In the genomic region with DNA sequence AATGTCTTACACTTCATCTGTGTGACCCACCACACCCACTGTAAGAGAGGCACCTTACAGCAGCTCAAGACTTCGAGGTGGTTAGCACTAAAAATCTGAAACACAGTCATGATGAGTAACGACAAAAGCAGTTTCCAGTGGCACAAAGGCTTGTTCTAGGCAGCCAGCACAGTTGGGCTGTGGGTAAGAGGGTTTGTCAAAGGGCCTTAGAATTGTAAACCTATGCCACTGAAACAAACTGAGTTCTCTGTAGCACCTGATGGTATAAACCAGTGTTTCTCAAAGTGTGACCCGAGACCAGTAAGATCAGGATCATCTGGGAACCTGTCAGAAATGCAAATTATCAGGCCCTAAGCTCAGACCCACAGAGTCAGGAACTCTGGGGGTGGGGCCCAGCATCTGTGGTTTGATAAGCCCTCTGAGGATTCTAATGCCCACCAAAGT, we compare ENCODE assay signal across 1 cellular context.
TF ChIP-seq lines count a peak whose summit lies in the region.

No MANE protein-coding gene starts in this region.

TF ChIP-seq in GM12878, 131 proteins besides CTCF, POLR2A, EP300 and RAD21 (continued from another document and continues in another):
- TF ChIP-seq, protein P1, sequence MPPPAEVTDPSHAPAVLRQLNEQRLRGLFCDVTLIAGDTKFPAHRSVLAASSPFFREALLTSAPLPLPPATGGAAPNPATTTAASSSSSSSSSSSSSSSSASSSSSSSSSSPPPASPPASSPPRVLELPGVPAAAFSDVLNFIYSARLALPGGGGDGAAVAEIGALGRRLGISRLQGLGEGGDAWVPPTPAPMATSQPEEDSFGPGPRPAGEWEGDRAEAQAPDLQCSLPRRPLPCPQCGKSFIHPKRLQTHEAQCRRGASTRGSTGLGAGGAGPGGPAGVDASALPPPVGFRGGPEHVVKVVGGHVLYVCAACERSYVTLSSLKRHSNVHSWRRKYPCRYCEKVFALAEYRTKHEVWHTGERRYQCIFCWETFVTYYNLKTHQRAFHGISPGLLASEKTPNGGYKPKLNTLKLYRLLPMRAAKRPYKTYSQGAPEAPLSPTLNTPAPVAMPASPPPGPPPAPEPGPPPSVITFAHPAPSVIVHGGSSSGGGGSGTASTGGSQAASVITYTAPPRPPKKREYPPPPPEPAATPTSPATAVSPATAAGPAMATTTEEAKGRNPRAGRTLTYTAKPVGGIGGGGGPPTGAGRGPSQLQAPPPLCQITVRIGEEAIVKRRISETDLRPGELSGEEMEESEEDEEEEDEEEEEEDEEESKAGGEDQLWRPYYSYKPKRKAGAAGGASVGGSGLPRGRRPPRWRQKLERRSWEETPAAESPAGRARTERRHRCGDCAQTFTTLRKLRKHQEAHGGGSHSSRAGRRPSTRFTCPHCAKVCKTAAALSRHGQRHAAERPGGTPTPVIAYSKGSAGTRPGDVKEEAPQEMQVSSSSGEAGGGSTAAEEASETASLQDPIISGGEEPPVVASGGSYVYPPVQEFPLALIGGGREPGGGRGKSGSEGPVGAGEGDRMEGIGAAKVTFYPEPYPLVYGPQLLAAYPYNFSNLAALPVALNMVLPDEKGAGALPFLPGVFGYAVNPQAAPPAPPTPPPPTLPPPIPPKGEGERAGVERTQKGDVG (CRISPR knock-in tag; IDR thresholded peaks at IDR 0.05) = no peak
- TF ChIP-seq, protein P2, sequence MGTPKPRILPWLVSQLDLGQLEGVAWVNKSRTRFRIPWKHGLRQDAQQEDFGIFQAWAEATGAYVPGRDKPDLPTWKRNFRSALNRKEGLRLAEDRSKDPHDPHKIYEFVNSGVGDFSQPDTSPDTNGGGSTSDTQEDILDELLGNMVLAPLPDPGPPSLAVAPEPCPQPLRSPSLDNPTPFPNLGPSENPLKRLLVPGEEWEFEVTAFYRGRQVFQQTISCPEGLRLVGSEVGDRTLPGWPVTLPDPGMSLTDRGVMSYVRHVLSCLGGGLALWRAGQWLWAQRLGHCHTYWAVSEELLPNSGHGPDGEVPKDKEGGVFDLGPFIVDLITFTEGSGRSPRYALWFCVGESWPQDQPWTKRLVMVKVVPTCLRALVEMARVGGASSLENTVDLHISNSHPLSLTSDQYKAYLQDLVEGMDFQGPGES (IDR thresholded peaks at IDR 0.05) = no peak
- TF ChIP-seq IRF5 (IDR thresholded peaks at IDR 0.05; ENCODE audit: borderline replicate concordance) (no peak), TARDBP (IDR thresholded peaks at IDR 0.05; ENCODE audit: borderline replicate concordance) (no peak), USF2 (IDR thresholded peaks at IDR 0.05; ENCODE audit: borderline replicate concordance, low read depth, low read length) (no peak), EGR1 (IDR thresholded peaks at IDR 0.05; ENCODE audit: borderline replicate concordance in 1 of 2, low read depth in 2 of 2, low read length in 2 of 2) (no peak), RCOR1 (conservative IDR thresholded peaks at IDR 0.05; ENCODE audit: low read depth, low read length) (no peak), TCF12 (IDR thresholded peaks at IDR 0.05; ENCODE audit: low read depth, low read length) (no peak), TAF1 (IDR thresholded peaks at IDR 0.05; ENCODE audit: borderline replicate concordance, low read depth, low read length) (no peak), PAX5 (IDR thresholded peaks at IDR 0.05; ENCODE audit: borderline replicate concordance, low read depth, low read length) (no peak), SKIL (IDR thresholded peaks at IDR 0.05; ENCODE audit: low read depth, poor library complexity, severe bottlenecking) (no peak), CREB1 (IDR thresholded peaks at IDR 0.05; ENCODE audit: low read depth) (no peak), ASH2L (IDR thresholded peaks at IDR 0.05; ENCODE audit: borderline replicate concordance, low read depth) (no peak), ESRRA (IDR thresholded peaks at IDR 0.05; ENCODE audit: low read length) (no peak), NR2F1 (conservative IDR thresholded peaks at IDR 0.05) (no peak), IKZF1 (conservative IDR thresholded peaks at IDR 0.05) (no peak), RAD51 (IDR thresholded peaks at IDR 0.05) (no peak), MEF2A (IDR thresholded peaks at IDR 0.05; ENCODE audit: insufficient read depth, low read depth, low read length) (no peak), CBFB (IDR thresholded peaks at IDR 0.05; ENCODE audit: low read depth) (no peak), SMARCA5 (IDR thresholded peaks at IDR 0.05) (no peak), DPF2 (IDR thresholded peaks at IDR 0.05) (no peak), KLF5 (IDR thresholded peaks at IDR 0.05; ENCODE audit: partially characterized antibody) (no peak), TCF3 (IDR thresholded peaks at IDR 0.05; ENCODE audit: borderline replicate concordance, insufficient read depth, low read depth, low read length) (no peak), E2F8 (IDR thresholded peaks at IDR 0.05; ENCODE audit: low read depth, partially characterized antibody) (no peak), NR2C2 (IDR thresholded peaks at IDR 0.05; ENCODE audit: borderline replicate concordance, control insufficient read depth, insufficient read length, low read depth) (no peak), PML (IDR thresholded peaks at IDR 0.05; ENCODE audit: low read length) (no peak), NFIC (IDR thresholded peaks at IDR 0.05; ENCODE audit: low read depth, low read length) (peak; percentile 35; the same call in 1 of the 2 replicates), KDM1A (IDR thresholded peaks at IDR 0.05; ENCODE audit: borderline replicate concordance) (no peak), MTA2 (IDR thresholded peaks at IDR 0.05; ENCODE audit: low read depth) (no peak), HDAC6 (IDR thresholded peaks at IDR 0.05; ENCODE audit: unreplicated experiment) (no peak), TCF7 (IDR thresholded peaks at IDR 0.05; ENCODE audit: borderline replicate concordance) (no peak), CHD4 (IDR thresholded peaks at IDR 0.05) (no peak), NBN (IDR thresholded peaks at IDR 0.05) (no peak), POU2F2 (IDR thresholded peaks at IDR 0.05; ENCODE audit: borderline replicate concordance, low read depth, low read length) (peak; percentile 84; the same call in 2 of the 3 replicates), MYB (IDR thresholded peaks at IDR 0.05; ENCODE audit: borderline replicate concordance, low read depth, low read length) (no peak), RFX5 (IDR thresholded peaks at IDR 0.05; ENCODE audit: low read depth, low read length) (no peak), MTA3 (IDR thresholded peaks at IDR 0.05; ENCODE audit: borderline replicate concordance, low read length) (no peak)
- TF ChIP-seq, protein P3, sequence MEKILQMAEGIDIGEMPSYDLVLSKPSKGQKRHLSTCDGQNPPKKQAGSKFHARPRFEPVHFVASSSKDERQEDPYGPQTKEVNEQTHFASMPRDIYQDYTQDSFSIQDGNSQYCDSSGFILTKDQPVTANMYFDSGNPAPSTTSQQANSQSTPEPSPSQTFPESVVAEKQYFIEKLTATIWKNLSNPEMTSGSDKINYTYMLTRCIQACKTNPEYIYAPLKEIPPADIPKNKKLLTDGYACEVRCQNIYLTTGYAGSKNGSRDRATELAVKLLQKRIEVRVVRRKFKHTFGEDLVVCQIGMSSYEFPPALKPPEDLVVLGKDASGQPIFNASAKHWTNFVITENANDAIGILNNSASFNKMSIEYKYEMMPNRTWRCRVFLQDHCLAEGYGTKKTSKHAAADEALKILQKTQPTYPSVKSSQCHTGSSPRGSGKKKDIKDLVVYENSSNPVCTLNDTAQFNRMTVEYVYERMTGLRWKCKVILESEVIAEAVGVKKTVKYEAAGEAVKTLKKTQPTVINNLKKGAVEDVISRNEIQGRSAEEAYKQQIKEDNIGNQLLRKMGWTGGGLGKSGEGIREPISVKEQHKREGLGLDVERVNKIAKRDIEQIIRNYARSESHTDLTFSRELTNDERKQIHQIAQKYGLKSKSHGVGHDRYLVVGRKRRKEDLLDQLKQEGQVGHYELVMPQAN (conservative IDR thresholded peaks at IDR 0.05) = no peak
- TF ChIP-seq, protein P4, sequence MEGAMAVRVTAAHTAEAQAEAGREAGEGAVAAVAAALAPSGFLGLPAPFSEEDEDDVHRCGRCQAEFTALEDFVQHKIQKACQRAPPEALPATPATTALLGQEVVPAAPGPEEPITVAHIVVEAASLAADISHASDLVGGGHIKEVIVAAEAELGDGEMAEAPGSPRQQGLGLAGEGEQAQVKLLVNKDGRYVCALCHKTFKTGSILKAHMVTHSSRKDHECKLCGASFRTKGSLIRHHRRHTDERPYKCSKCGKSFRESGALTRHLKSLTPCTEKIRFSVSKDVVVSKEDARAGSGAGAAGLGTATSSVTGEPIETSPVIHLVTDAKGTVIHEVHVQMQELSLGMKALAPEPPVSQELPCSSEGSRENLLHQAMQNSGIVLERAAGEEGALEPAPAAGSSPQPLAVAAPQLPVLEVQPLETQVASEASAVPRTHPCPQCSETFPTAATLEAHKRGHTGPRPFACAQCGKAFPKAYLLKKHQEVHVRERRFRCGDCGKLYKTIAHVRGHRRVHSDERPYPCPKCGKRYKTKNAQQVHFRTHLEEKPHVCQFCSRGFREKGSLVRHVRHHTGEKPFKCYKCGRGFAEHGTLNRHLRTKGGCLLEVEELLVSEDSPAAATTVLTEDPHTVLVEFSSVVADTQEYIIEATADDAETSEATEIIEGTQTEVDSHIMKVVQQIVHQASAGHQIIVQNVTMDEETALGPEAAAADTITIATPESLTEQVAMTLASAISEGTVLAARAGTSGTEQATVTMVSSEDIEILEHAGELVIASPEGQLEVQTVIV (IDR thresholded peaks at IDR 0.05; ENCODE audit: borderline replicate concordance, partially characterized antibody) = no peak
- TF ChIP-seq, protein P5, sequence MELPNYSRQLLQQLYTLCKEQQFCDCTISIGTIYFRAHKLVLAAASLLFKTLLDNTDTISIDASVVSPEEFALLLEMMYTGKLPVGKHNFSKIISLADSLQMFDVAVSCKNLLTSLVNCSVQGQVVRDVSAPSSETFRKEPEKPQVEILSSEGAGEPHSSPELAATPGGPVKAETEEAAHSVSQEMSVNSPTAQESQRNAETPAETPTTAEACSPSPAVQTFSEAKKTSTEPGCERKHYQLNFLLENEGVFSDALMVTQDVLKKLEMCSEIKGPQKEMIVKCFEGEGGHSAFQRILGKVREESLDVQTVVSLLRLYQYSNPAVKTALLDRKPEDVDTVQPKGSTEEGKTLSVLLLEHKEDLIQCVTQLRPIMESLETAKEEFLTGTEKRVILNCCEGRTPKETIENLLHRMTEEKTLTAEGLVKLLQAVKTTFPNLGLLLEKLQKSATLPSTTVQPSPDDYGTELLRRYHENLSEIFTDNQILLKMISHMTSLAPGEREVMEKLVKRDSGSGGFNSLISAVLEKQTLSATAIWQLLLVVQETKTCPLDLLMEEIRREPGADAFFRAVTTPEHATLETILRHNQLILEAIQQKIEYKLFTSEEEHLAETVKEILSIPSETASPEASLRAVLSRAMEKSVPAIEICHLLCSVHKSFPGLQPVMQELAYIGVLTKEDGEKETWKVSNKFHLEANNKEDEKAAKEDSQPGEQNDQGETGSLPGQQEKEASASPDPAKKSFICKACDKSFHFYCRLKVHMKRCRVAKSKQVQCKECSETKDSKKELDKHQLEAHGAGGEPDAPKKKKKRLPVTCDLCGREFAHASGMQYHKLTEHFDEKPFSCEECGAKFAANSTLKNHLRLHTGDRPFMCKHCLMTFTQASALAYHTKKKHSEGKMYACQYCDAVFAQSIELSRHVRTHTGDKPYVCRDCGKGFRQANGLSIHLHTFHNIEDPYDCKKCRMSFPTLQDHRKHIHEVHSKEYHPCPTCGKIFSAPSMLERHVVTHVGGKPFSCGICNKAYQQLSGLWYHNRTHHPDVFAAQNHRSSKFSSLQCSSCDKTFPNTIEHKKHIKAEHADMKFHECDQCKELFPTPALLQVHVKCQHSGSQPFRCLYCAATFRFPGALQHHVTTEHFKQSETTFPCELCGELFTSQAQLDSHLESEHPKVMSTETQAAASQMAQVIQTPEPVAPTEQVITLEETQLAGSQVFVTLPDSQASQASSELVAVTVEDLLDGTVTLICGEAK (IDR thresholded peaks at IDR 0.05; ENCODE audit: borderline replicate concordance) = no peak
